In genomic region chr15:80590772-80591355, GRCh38 we compare ENCODE assay signal across 24 cellular contexts.
"Had no signal": no experiment of that assay in that cellular context is flagged by ENCODE, and none has a peak within 500 bp of the region (broad histone marks: within the 10 kb centered on the region; RNA-seq: fewer than 3 reads in every experiment).

No MANE protein-coding gene starts in this region.

- H3K27ac ChIP-seq: ascending aorta, body of pancreas, KMS-11 had no signal

- DNase-seq: activated B cell treated with CpG ODN at 0.5 μM for 24 hours; activated CD4-positive, alpha-beta memory T cell treated with anti-CD3 and anti-CD28 coated beads for 36 hours; activated CD4-positive, alpha-beta T cell treated with anti-CD3 and anti-CD28 coated beads for 1 hour; activated CD4-positive, alpha-beta T cell treated with anti-CD3 and anti-CD28 coated beads, Interleukin-2, amount 10 ng/mL, durations not matched to agents 7 days and 5 days; activated CD8-positive, alpha-beta memory T cell treated with anti-CD3 and anti-CD28 coated beads for 24 hours; activated effector memory CD4-positive, alpha-beta T cell treated with anti-CD3 and anti-CD28 coated beads, Interleukin-2, amount 50 U/mL, for 16 hours; activated naive CD4-positive, alpha-beta T cell treated with Interleukin-2 at 50 U/mL for 16 hours; activated naive CD8-positive, alpha-beta T cell treated with anti-CD3 and anti-CD28 coated beads, Interleukin-2, amount 50 U/mL, for 24 hours; activated T-cell treated with anti-CD3 and anti-CD28 coated beads, Interleukin-2, amount 50 U/mL, for 4 hours; amniotic stem cell; body of pancreas; NCI-H1092; NCI-H1417; NCI-H1930; NCI-H2171; NCI-H2227 treated with DMSO at 0.1 percent for 48 hours; NCI-H69; NK-92 treated with Interleukin-12 subunit alpha and Interleukin-12 subunit beta, amount 100 ng/mL, for 24 hours; SHP77 treated with DMSO at 0.1 percent for 48 hours; T-helper 9 cell had no signal

- H3K27me3 ChIP-seq: ascending aorta, body of pancreas had no signal

- ATAC-seq: activated naive CD4-positive, alpha-beta T cell treated with anti-CD3 and anti-CD28 coated beads, Interleukin-2, amount 50 U/mL, for 72 hours; activated naive CD8-positive, alpha-beta T cell treated with anti-CD3 and anti-CD28 coated beads, Interleukin-2, amount 50 U/mL, for 24 hours; activated T-cell treated with anti-CD3 and anti-CD28 coated beads, Interleukin-2, amount 50 U/mL, for 4 hours; body of pancreas had no signal

- H3K4me3 ChIP-seq: ascending aorta, body of pancreas had no signal

- H3K4me1 ChIP-seq: ascending aorta, body of pancreas had no signal

- H3K36me3 ChIP-seq: ascending aorta had no signal

- H3K9ac ChIP-seq: KMS-11 had no signal

- H3K9me3 ChIP-seq: ascending aorta, body of pancreas had no signal

- FAIRE-seq: RCC 7860 had no signal
